ENCODE assay signal across 1 cellular context in the genomic region with DNA sequence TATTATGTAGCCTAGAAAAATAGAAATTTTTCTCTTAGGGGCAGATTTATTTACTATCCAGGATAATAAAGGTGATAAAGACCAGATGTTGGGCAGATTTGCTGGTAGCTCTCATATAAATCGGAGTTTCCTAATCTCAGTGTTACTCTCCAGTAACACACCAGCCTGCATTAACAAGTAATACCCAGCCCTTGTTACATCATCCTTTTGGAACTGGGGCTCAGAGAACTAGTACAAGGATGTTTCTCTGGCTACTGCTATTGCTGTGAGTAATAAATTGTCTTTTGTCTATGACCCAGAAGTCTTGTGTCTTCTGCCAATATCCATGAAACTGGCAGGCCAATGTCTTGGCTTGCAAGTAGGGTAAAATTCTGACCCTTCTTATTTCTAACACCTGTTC.
TF ChIP-seq lines count a peak whose summit lies in the region.

No MANE protein-coding gene starts in this region.

TF ChIP-seq in IMR-90, 13 proteins besides CTCF, POLR2A, EP300 and RAD21:
- TF ChIP-seq NFE2L2 (IDR thresholded peaks at IDR 0.05; ENCODE audit: low read depth, low read length): no peak
- TF ChIP-seq CEBPB (IDR thresholded peaks at IDR 0.05; ENCODE audit: low read depth, low read length): peak; percentile 47; the same call in 1 of the 2 replicates
TF ChIP-seq in IMR-90: peak in this region for 1.
